ENCODE assay signal across 1 cellular context in genomic region chr11:65134240-65134951, GRCh38.
TF ChIP-seq lines count a peak whose summit lies in the region.

TSS of gene SYVN1 (minus strand) at chr11:65134519. CDS start at chr11:65133601, 918 bp downstream.

TF ChIP-seq in HEK293, 187 proteins besides CTCF, POLR2A, EP300 and RAD21 (continued from another document):
- TF ChIP-seq, protein P1, sequence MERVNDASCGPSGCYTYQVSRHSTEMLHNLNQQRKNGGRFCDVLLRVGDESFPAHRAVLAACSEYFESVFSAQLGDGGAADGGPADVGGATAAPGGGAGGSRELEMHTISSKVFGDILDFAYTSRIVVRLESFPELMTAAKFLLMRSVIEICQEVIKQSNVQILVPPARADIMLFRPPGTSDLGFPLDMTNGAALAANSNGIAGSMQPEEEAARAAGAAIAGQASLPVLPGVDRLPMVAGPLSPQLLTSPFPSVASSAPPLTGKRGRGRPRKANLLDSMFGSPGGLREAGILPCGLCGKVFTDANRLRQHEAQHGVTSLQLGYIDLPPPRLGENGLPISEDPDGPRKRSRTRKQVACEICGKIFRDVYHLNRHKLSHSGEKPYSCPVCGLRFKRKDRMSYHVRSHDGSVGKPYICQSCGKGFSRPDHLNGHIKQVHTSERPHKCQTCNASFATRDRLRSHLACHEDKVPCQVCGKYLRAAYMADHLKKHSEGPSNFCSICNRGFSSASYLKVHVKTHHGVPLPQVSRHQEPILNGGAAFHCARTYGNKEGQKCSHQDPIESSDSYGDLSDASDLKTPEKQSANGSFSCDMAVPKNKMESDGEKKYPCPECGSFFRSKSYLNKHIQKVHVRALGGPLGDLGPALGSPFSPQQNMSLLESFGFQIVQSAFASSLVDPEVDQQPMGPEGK (tag by site-specific recombination; IDR thresholded peaks at IDR 0.05): peak; percentile 96
- no peak for TF ChIP-seq ZNF341 (tag by site-specific recombination; IDR thresholded peaks at IDR 0.05; ENCODE audit: low read depth)
- peak; percentile 82 for TF ChIP-seq ZNF639 (tag by site-specific recombination; IDR thresholded peaks at IDR 0.05)
- TF ChIP-seq, protein P2, sequence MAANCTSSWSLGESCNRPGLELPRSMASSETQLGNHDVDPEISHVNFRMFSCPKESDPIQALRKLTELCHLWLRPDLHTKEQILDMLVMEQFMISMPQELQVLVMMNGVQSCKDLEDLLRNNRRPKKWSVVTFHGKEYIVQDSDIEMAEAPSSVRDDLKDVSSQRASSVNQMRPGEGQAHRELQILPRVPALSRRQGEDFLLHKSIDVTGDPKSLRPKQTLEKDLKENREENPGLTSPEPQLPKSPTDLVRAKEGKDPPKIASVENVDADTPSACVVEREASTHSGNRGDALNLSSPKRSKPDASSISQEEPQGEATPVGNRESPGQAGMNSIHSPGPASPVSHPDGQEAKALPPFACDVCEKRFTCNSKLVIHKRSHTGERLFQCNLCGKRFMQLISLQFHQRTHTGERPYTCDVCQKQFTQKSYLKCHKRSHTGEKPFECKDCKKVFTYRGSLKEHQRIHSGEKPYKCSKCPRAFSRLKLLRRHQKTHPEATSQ (tag by site-specific recombination; IDR thresholded peaks at IDR 0.05): no peak
- TF ChIP-seq ZNF624 (tag by site-specific recombination; IDR thresholded peaks at IDR 0.05): no peak
- no peak for TF ChIP-seq MYNN (tag by site-specific recombination; IDR thresholded peaks at IDR 0.05; ENCODE audit: borderline replicate concordance)
- TF ChIP-seq, protein P3, sequence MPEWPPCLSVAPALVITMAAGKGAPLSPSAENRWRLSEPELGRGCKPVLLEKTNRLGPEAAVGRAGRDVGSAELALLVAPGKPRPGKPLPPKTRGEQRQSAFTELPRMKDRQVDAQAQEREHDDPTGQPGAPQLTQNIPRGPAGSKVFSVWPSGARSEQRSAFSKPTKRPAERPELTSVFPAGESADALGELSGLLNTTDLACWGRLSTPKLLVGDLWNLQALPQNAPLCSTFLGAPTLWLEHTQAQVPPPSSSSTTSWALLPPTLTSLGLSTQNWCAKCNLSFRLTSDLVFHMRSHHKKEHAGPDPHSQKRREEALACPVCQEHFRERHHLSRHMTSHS (tag by site-specific recombination; IDR thresholded peaks at IDR 0.05): no peak
- TF ChIP-seq ZNF266 (tag by site-specific recombination; IDR thresholded peaks at IDR 0.05; ENCODE audit: low read depth): no peak
- peak; percentile 83; the same call in 1 of the 2 replicates for TF ChIP-seq KLF8 (tag by site-specific recombination; IDR thresholded peaks at IDR 0.05)
- TF ChIP-seq ZBTB10 (tag by site-specific recombination; IDR thresholded peaks at IDR 0.05): peak; percentile 97
- TF ChIP-seq ZNF521 (tag by site-specific recombination; IDR thresholded peaks at IDR 0.05): no peak
- TF ChIP-seq ZNF394 (tag by site-specific recombination; IDR thresholded peaks at IDR 0.05; ENCODE audit: borderline replicate concordance): peak; percentile 63
